12 cellular contexts compared by ENCODE assay signal in the genomic region with DNA sequence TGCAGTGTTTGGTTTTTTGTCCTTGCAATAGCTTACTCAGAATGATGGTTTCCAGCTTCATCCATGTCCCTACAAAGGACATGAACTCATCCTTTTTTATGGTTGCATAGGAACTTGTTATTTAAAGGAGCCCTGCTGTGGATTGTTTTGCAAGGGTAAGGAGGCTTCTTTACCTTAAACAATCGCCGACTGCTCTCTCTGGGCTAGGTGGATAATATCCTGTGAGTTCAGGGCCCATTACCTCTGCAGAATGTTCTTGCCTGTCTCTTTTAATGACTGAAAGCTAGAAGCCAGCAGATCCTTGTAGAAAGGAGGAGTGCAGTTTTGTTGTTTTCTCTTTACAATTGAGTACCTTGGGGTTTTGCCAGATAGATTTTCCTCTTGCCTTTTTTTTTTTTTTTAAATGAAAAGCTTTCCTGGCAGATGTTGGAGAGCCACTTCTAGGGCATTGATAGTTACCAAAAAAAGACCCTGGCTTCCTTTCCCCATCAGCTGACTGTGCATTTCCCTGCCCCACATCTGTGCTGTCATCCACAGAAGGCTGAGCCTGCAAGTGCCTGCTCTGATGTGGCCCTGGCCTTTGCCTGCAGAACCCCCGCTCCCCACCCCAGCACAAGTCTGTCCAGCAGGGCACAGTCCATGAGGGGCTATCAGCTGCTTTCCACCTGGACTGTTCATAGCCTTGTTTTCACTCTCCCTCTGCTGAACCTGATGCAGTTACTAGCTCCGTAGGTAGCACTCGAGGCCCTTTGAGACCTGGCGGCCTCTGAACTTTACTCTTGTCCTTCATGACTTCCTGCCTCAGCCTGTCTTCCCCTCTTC.
A peak's percentile ranks its signal among the peaks of the same experiment; 100 is the strongest.
DNase-seq lines count a peak whose midpoint lies in the region; ATAC-seq and TF ChIP-seq lines count a peak whose summit lies in the region.
"Had no signal": no experiment of that assay in that cellular context is flagged by ENCODE, and none has a peak within 500 bp of the region (broad histone marks: within the 10 kb centered on the region; RNA-seq: fewer than 3 reads in every experiment).

No MANE protein-coding gene starts in this region.

- peaks cover 15% of the 10 kb centered on the region for H3K4me1 Mint-ChIP-seq in T-helper 17 cell
- no peaks in the 10 kb centered on the region for H3K4me1 Mint-ChIP-seq in activated T-helper 1 cell treated with anti-CD3 and anti-CD28 coated beads, Interleukin-12 subunit alpha, Interleukin-12 subunit beta, Interleukin-2, Interleukin-4 antibody, amounts not matched to agents 30 ng/mL and 10 ng/mL and 1 ng/mL, durations not matched to agents 14 hours and 24 hours and 36 hours (ENCODE audit: low read depth)

- H3K9me3 ChIP-seq in T-helper 17 cell (ENCODE audit: control insufficient read depth, low read length, poor library complexity, severe bottlenecking) (no peaks in the 10 kb centered on the region), iPS DF 6.9 (ENCODE audit: control insufficient read depth, insufficient read depth, low read length) (no peaks in the 10 kb centered on the region)

- no peaks in the 10 kb centered on the region for H3K36me3 ChIP-seq in iPS DF 6.9 (ENCODE audit: control insufficient read depth, insufficient read depth, low read length)

- intact Hi-C loops in activated T-helper 1 cell treated with anti-CD3 and anti-CD28 coated beads, Interleukin-12 subunit alpha, Interleukin-12 subunit beta, Interleukin-2, Interleukin-4 antibody, amounts not matched to agents 30 ng/mL and 10 ng/mL and 1 ng/mL, durations not matched to agents 14 hours and 24 hours and 36 hours (cut with micrococcal nuclease) = no loop called here

- H3K27ac ChIP-seq in iPS DF 6.9 (ENCODE audit: low read length) (no peak overlapping the region), temporal lobe (ENCODE audit: low read depth, low read length) (peak overlapping the region; percentile 21)

- peaks cover 7% of the 10 kb centered on the region for H3K9me3 Mint-ChIP-seq in activated T-helper 1 cell treated with anti-CD3 and anti-CD28 coated beads, Interleukin-12 subunit alpha, Interleukin-12 subunit beta, Interleukin-2, Interleukin-4 antibody, amounts not matched to agents 30 ng/mL and 10 ng/mL and 1 ng/mL, durations not matched to agents 14 hours and 24 hours and 36 hours

- H3K4me3 Mint-ChIP-seq in T-helper 17 cell = no peak overlapping the region
- no peak overlapping the region for H3K4me3 Mint-ChIP-seq in activated T-helper 1 cell treated with anti-CD3 and anti-CD28 coated beads, Interleukin-12 subunit alpha, Interleukin-12 subunit beta, Interleukin-2, Interleukin-4 antibody, amounts not matched to agents 30 ng/mL and 10 ng/mL and 1 ng/mL, durations not matched to agents 14 hours and 24 hours and 36 hours

- CTCF ChIA-PET in GM10248 (lab: Yijun Ruan, JAX) = interaction anchor here (0.9 to 1.4 kb wide), 2 partner anchors 43 to 65 kb away, joined by 3 read pairs; no protein-coding TSS in a partner anchor

- H3K36me3 Mint-ChIP-seq in T-helper 17 cell (ENCODE audit: low read depth) = peaks cover 4% of the 10 kb centered on the region
- no peaks in the 10 kb centered on the region for H3K36me3 Mint-ChIP-seq in activated T-helper 1 cell treated with anti-CD3 and anti-CD28 coated beads, Interleukin-12 subunit alpha, Interleukin-12 subunit beta, Interleukin-2, Interleukin-4 antibody, amounts not matched to agents 30 ng/mL and 10 ng/mL and 1 ng/mL, durations not matched to agents 14 hours and 24 hours and 36 hours (ENCODE audit: low read depth)

- H3K27me3 Mint-ChIP-seq in T-helper 17 cell = no peaks in the 10 kb centered on the region
- H3K27me3 Mint-ChIP-seq in activated T-helper 1 cell treated with anti-CD3 and anti-CD28 coated beads, Interleukin-12 subunit alpha, Interleukin-12 subunit beta, Interleukin-2, Interleukin-4 antibody, amounts not matched to agents 30 ng/mL and 10 ng/mL and 1 ng/mL, durations not matched to agents 14 hours and 24 hours and 36 hours (ENCODE audit: insufficient read depth) = peaks cover 2% of the 10 kb centered on the region

- H3K4me3 ChIP-seq in iPS DF 6.9 (ENCODE audit: low read length) = no peak overlapping the region
- H3K4me3 ChIP-seq: smooth muscle cell had no signal

- POLR2A ChIA-PET in GM10248 (lab: Yijun Ruan, JAX) = no interaction called here

- H3K27ac Mint-ChIP-seq in T-helper 17 cell = peak overlapping the region; percentile 81
- no peak overlapping the region for H3K27ac Mint-ChIP-seq in activated T-helper 1 cell treated with anti-CD3 and anti-CD28 coated beads, Interleukin-12 subunit alpha, Interleukin-12 subunit beta, Interleukin-2, Interleukin-4 antibody, amounts not matched to agents 30 ng/mL and 10 ng/mL and 1 ng/mL, durations not matched to agents 14 hours and 24 hours and 36 hours

- TF ChIP-seq CTCF in GM10248 (IDR thresholded peaks at IDR 0.05; ENCODE audit: control extremely low read depth, extremely low read depth, low read depth, missing control alignments) = no peak

- H3K27me3 ChIP-seq in iPS DF 6.9 (ENCODE audit: control insufficient read depth, insufficient read depth, low read length) = no peaks in the 10 kb centered on the region

- H3K4me1 ChIP-seq in iPS DF 6.9 (ENCODE audit: control insufficient read depth, insufficient read depth, low read length) = peaks cover 11% of the 10 kb centered on the region

- ATAC-seq in T-helper 17 cell = no peak

- peak; percentile 18 to 22 for DNase-seq in NCI-H187 (lab: John Stamatoyannopoulos, UW)
- DNase-seq in T-helper 17 cell = no peak
- peak; percentile 18 for DNase-seq in iPS DF 6.9 (ENCODE audit: low read depth, low spot score)
- no peak for DNase-seq in activated T-helper 1 cell treated with anti-CD3 and anti-CD28 coated beads, Interleukin-12 subunit alpha, Interleukin-12 subunit beta, Interleukin-2, Interleukin-4 antibody, amounts not matched to agents 30 ng/mL and 10 ng/mL and 1 ng/mL, durations not matched to agents 14 hours and 24 hours and 36 hours (ENCODE audit: low spot score)
- no peak for DNase-seq in NCI-H526 (lab: John Stamatoyannopoulos, UW)
- DNase-seq in GM10248 (ENCODE audit: extremely low spot score) = no peak
- no peak for DNase-seq in A172 (ENCODE audit: low spot score)
- DNase-seq: activated gamma-delta T cell; DMS153; stimulated activated CD8-positive, alpha-beta memory T cell treated with anti-CD3 and anti-CD28 coated beads, Interleukin-4, amount 100 ng/mL, for 48 hours had no signal

- no CpG with 5 or more reads among the region's 6 CpGs for WGBS in iPS DF 6.9 (ENCODE audit: insufficient coverage, insufficient read length)

Comparison
In these comparisons a context has a peak if more than half of its experiments do, and no peak if none do; other contexts are left out.
1. DNase-seq: peak in NCI-H187 (2 of 2) and iPS DF 6.9 (single experiment); none in T-helper 17 cell (0 of 3), activated T-helper 1 cell treated with anti-CD3 and anti-CD28 coated beads, Interleukin-12 subunit alpha, Interleukin-12 subunit beta, Interleukin-2, Interleukin-4 antibody, amounts not matched to agents 30 ng/mL and 10 ng/mL and 1 ng/mL, durations not matched to agents 14 hours and 24 hours and 36 hours (single experiment), NCI-H526 (0 of 2), GM10248 (single experiment) and A172 (single experiment).